13 cellular contexts compared by ENCODE assay signal in genomic region chr16:86059253-86060171, GRCh38.
DNase-seq lines count a peak whose midpoint lies in the region; ATAC-seq and TF ChIP-seq lines count a peak whose summit lies in the region.
"Had no signal": no experiment of that assay in that cellular context is flagged by ENCODE, and none has a peak within 500 bp of the region (broad histone marks: within the 10 kb centered on the region; RNA-seq: fewer than 3 reads in every experiment).

No MANE protein-coding gene starts in this region.

- H3K9ac ChIP-seq in adipocyte (ENCODE audit: low read length), result no peak overlapping the region

- H3K27ac ChIP-seq in lower lobe of right lung, result peak overlapping the region; percentile 46
- H3K27ac ChIP-seq in stomach, result peak overlapping the region in 4 of 5 donors; percentile 46 to 78 (median 50)

- DNase-seq in adipocyte (ENCODE audit: low read depth) (peak; percentile 19), fibroblast of the aortic adventitia (ENCODE audit: low read depth) (peak; percentile 36), lower lobe of right lung (no peak), stomach (no peak), NCI-H748 (lab: John Stamatoyannopoulos, UW; ENCODE audit: unreplicated experiment) (no peak), NCI-H146 treated with DMSO at 0.1 percent for 48 hours (lab: John Stamatoyannopoulos, UW; ENCODE audit: unreplicated experiment) (no peak)
- no peak for DNase-seq in T-helper 2 cell treated with Interferon-gamma antibody and Interleukin-4, amounts not matched to agents 5 μg/mL and 100 μg/mL, for 36 hours (ENCODE audit: low spot score)
- DNase-seq: activated CD4-positive, alpha-beta T cell treated with anti-CD3 and anti-CD28 coated beads, Interleukin-2, amount 10 ng/mL, durations not matched to agents 24 days and 14 days; activated T-cell treated with anti-CD3 and anti-CD28 coated beads, Interleukin-2, amount 50 U/mL, for 4 hours; SIG-M5; stimulated activated CD4-positive, alpha-beta T cell treated with anti-CD3 and anti-CD28 coated beads, Interleukin-4, amount 100 ng/mL, for 4 hours had no signal

- H3K27me3 ChIP-seq in adipocyte (replicated peaks; ENCODE audit: control insufficient read depth, insufficient read depth, low read length), result peaks cover 62% of the 10 kb centered on the region
- no peaks in the 10 kb centered on the region for H3K27me3 ChIP-seq in lower lobe of right lung (ENCODE audit: low read depth)
- peaks cover 0 to 6% (median 0%) of the 10 kb centered on the region in 3 donors for H3K27me3 ChIP-seq in stomach

- H3K27ac Mint-ChIP-seq in T-helper 2 cell treated with Interferon-gamma antibody and Interleukin-4, amounts not matched to agents 5 μg/mL and 100 μg/mL, for 36 hours, result no peak overlapping the region
- H3K27ac Mint-ChIP-seq: activated CD4-positive, alpha-beta T cell treated with anti-CD3 and anti-CD28 coated beads, Interleukin-2, amount 10 ng/mL, durations not matched to agents 24 days and 14 days had no signal

- H3K9me3 Mint-ChIP-seq in T-helper 2 cell treated with Interferon-gamma antibody and Interleukin-4, amounts not matched to agents 5 μg/mL and 100 μg/mL, for 36 hours, result no peaks in the 10 kb centered on the region
- H3K9me3 Mint-ChIP-seq: activated CD4-positive, alpha-beta T cell treated with anti-CD3 and anti-CD28 coated beads, Interleukin-2, amount 10 ng/mL, durations not matched to agents 24 days and 14 days; activated T-cell treated with anti-CD3 and anti-CD28 coated beads, Interleukin-2, amount 50 U/mL, for 4 hours had no signal

- 49 to 63% (median 55%) methylated on average over 14 to 15 of the region's 15 CpGs for WGBS in stomach, 5 donors

- TF ChIP-seq POLR2A in stomach (IDR thresholded peaks at IDR 0.05), result no peak

- intact Hi-C loops in lower lobe of right lung (cut with DNase I) (no loop called here), stomach (cut with DNase I; ENCODE audit: low total_unique reads) (no loop called here)

- no peak for TF ChIP-seq EP300 in stomach (IDR thresholded peaks at IDR 0.05)

- peaks cover 3% of the 10 kb centered on the region for H3K27me3 Mint-ChIP-seq in T-helper 2 cell treated with Interferon-gamma antibody and Interleukin-4, amounts not matched to agents 5 μg/mL and 100 μg/mL, for 36 hours (ENCODE audit: low read depth)

- ATAC-seq in lower lobe of right lung (peak; percentile 39 to 60), GM19397 (IDR thresholded peaks at IDR 0.05; ENCODE audit: unreplicated experiment) (no peak)
- ATAC-seq: activated T-cell treated with anti-CD3 and anti-CD28 coated beads, Interleukin-2, amount 50 U/mL, for 4 hours had no signal

- no peaks in the 10 kb centered on the region for H3K36me3 Mint-ChIP-seq in T-helper 2 cell treated with Interferon-gamma antibody and Interleukin-4, amounts not matched to agents 5 μg/mL and 100 μg/mL, for 36 hours (ENCODE audit: low read depth)

- H3K4me1 ChIP-seq in adipocyte (ENCODE audit: control insufficient read depth, insufficient read depth, low read length) (peaks cover 3% of the 10 kb centered on the region), lower lobe of right lung (peaks cover 16% of the 10 kb centered on the region), stomach (peaks cover 8 to 26% (median 17%) of the 10 kb centered on the region in 4 donors)
- H3K4me1 ChIP-seq: Caco-2 had no signal

- no peak overlapping the region for H3K4me3 Mint-ChIP-seq in T-helper 2 cell treated with Interferon-gamma antibody and Interleukin-4, amounts not matched to agents 5 μg/mL and 100 μg/mL, for 36 hours
- H3K4me3 Mint-ChIP-seq: activated CD4-positive, alpha-beta T cell treated with anti-CD3 and anti-CD28 coated beads, Interleukin-2, amount 10 ng/mL, durations not matched to agents 24 days and 14 days; activated T-cell treated with anti-CD3 and anti-CD28 coated beads, Interleukin-2, amount 50 U/mL, for 4 hours had no signal

- H3K4me1 Mint-ChIP-seq in T-helper 2 cell treated with Interferon-gamma antibody and Interleukin-4, amounts not matched to agents 5 μg/mL and 100 μg/mL, for 36 hours (ENCODE audit: low read depth), result no peaks in the 10 kb centered on the region
- H3K4me1 Mint-ChIP-seq: activated CD4-positive, alpha-beta T cell treated with anti-CD3 and anti-CD28 coated beads, Interleukin-2, amount 10 ng/mL, durations not matched to agents 24 days and 14 days had no signal

- no peak for TF ChIP-seq CTCF in fibroblast of the aortic adventitia (IDR thresholded peaks at IDR 0.05; ENCODE audit: insufficient read depth, low read length)
- no peak for TF ChIP-seq CTCF in lower lobe of right lung (IDR thresholded peaks at IDR 0.05)
- no peak for TF ChIP-seq CTCF in stomach (IDR thresholded peaks at IDR 0.05)

- H3K36me3 ChIP-seq in adipocyte (ENCODE audit: control insufficient read depth, insufficient read depth, low read length, severe bottlenecking), result no peaks in the 10 kb centered on the region
- H3K36me3 ChIP-seq in lower lobe of right lung, result no peaks in the 10 kb centered on the region
- H3K36me3 ChIP-seq in stomach, result no peaks in the 10 kb centered on the region

- H3K9me3 ChIP-seq in adipocyte (ENCODE audit: control insufficient read depth, low read length), result peaks cover 6% of the 10 kb centered on the region
- no peaks in the 10 kb centered on the region for H3K9me3 ChIP-seq in lower lobe of right lung
- H3K9me3 ChIP-seq in stomach, result no peaks in the 10 kb centered on the region
- H3K9me3 ChIP-seq: Caco-2 had no signal

- H3K4me3 ChIP-seq in adipocyte (ENCODE audit: low read length) (no peak overlapping the region), fibroblast of the aortic adventitia (ENCODE audit: low read depth, low read length) (no peak overlapping the region), lower lobe of right lung (no peak overlapping the region), stomach (no peak overlapping the region)

Comparison
In these comparisons a context has a peak if more than half of its experiments do, and no peak if none do; other contexts are left out.
1. DNase-seq: peak in adipocyte (single experiment) and fibroblast of the aortic adventitia (single experiment); none in lower lobe of right lung (single experiment), stomach (single experiment), NCI-H748 (single experiment), NCI-H146 treated with DMSO at 0.1 percent for 48 hours (single experiment) and T-helper 2 cell treated with Interferon-gamma antibody and Interleukin-4, amounts not matched to agents 5 μg/mL and 100 μg/mL, for 36 hours (single experiment).